Comparison of ENCODE assay signal across 29 cellular contexts in the genomic region with DNA sequence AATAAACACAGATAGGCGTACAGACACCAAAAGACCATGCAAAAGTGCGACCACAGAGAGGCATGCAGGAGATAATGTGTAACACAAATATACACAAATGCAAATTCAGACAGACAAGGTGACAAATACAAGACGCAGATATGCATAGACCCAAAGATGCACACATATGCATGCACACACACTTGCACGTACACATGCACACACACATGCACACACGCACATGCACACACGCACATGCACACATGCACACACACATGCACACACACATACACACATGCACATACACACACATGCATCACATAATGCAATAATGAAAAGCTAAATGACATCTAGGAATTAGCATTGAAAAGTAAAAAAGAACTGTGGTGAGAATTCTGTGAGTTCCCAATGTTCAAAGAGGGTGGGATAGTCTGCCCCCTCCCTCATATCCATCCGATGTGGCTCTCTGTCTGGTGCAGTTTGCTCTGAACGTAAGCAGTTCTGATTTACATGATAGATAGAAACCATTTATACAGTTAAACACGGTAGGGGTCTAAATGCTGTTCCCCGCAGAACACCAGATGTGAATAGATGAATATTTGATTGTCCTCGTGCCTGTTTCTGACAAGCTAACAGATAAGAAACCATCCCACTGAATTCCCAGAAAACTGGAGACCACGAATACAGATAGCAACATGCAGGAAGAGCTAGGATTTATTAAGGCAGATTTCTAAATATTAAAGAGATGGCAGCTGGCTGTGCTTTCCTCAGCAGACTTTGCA.
"Had no signal": no experiment of that assay in that cellular context is flagged by ENCODE, and none has a peak within 500 bp of the region (broad histone marks: within the 10 kb centered on the region; RNA-seq: fewer than 3 reads in every experiment).

No MANE protein-coding gene starts in this region.

- ATAC-seq: activated CD8-positive, alpha-beta T cell treated with anti-CD3 and anti-CD28 coated beads for 36 hours; activated T-cell treated with anti-CD3 and anti-CD28 coated beads, Interleukin-2, amount 50 U/mL, for 72 hours; activated T-helper 17 cell treated with anti-CD3 and anti-CD28 coated beads, Interleukin-2, amount 50 U/mL, for 72 hours; PC-3 had no signal

- H3K4me2 ChIP-seq: KMS-11 had no signal

- H3K4me1 ChIP-seq: ascending aorta, SJSA1 had no signal

- H3K9me3 ChIP-seq: ascending aorta, Peyer's patch, SJSA1 had no signal

- H3K4me3 ChIP-seq: ascending aorta, cardiac muscle cell, SJSA1 had no signal

- H3K36me3 ChIP-seq: ascending aorta, cardiac muscle cell, Peyer's patch, SJSA1 had no signal

- H3K27me3 ChIP-seq: ascending aorta, cardiac muscle cell, Peyer's patch, SJSA1 had no signal

- DNase-seq: activated CD4-positive, alpha-beta T cell treated with anti-CD3 and anti-CD28 coated beads, Interleukin-2, amount 10 ng/mL, durations not matched to agents 24 days and 14 days; activated CD4-positive, alpha-beta T cell treated with anti-CD3 and anti-CD28 coated beads, Interleukin-2, amount 50 U/mL, for 4 hours; activated CD8-positive, alpha-beta T cell treated with anti-CD3 and anti-CD28 coated beads for 36 hours; activated gamma-delta T cell; activated naive CD4-positive, alpha-beta T cell treated with Interleukin-2 at 50 U/mL for 16 hours; activated naive CD8-positive, alpha-beta T cell treated with anti-CD3 and anti-CD28 coated beads, Interleukin-2, amount 10 ng/mL, durations not matched to agents 7 days and 5 days; activated T-cell treated with anti-CD3 and anti-CD28 coated beads, Interleukin-2, amount 50 U/mL, for 1 hour; activated T-cell treated with anti-CD3 and anti-CD28 coated beads, Interleukin-2, amount 50 U/mL, for 72 hours; amygdala; NCI-H1092 treated with DMSO at 0.1 percent for 48 hours; NCI-H146; NCI-H187; NCI-H2029 treated with DMSO at 0.1 percent for 48 hours; NCI-H2107; NCI-H226; NCI-H446 treated with DMSO at 0.1 percent for 48 hours; NCI-H524; NCI-H69; NCI-H82; PC-3; RPMI8226; SHP77 treated with DMSO at 0.1 percent for 48 hours; T1000 had no signal

- H3K9ac ChIP-seq: KMS-11 had no signal

- H3K27ac ChIP-seq: ascending aorta, cardiac muscle cell, KMS-11, SJSA1 had no signal
